In the genomic region with DNA sequence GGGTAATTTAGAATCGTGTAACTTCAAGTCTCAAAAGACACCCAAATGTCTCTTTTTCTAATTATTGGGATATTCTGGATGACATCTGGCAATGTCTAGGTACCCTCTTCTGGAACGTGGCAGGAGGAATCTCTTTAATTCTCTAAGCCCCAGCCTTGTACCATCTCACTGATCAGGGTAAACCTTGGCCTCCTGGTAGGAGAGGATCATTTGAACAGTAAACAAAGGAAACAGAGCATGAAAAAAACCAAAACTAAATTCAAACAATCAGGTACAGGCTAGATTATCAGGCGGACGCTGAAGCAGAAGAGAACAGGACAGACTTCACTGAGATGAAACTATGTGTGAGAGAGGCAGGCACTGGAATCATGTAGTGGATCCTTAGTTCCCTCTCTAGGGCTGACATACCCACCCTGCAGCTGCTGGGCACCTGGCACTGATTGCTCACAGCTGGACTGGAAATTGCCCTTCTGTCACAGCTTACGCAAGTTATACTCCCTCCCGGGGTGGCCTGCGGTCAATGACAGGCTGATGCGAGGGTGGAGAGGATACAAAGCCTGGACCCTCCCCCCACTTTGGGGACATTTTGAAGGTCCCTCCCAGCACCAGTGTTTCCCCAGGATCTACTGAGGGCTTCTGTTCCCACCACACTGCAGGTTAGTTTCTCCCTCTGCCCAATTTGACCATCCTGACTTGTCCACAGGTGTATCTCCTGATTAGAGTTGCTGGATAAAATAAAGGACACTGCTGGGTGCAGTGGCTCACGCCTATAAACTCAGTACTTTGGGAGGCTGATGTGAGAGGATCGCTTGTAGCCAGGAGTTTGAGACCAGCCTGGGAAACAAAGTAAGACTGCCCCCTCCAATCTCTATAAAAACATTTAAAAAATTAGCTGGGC, we compare ENCODE assay signal across 23 cellular contexts. TPM values are rescaled to one million over a fixed set of nuclear protein-coding genes. Genes with fewer than 3 reads are reported as not detected.
DNase-seq lines count a peak whose midpoint lies in the region; ATAC-seq and TF ChIP-seq lines count a peak whose summit lies in the region.
"Had no signal": no experiment of that assay in that cellular context is flagged by ENCODE, and none has a peak within 500 bp of the region (broad histone marks: within the 10 kb centered on the region; RNA-seq: fewer than 3 reads in every experiment).

No MANE protein-coding gene starts in this region.

- H3K9me3 ChIP-seq in right lobe of liver (no peaks in the 10 kb centered on the region), OCI-LY7 (ENCODE audit: low read length) (no peaks in the 10 kb centered on the region), spleen (no peaks in the 10 kb centered on the region)
- H3K9me3 ChIP-seq: Caco-2, HAP-1, right atrium auricular region, thoracic aorta had no signal

- no peaks in the 10 kb centered on the region for H4K20me1 ChIP-seq in OCI-LY7 (ENCODE audit: insufficient read depth, low read length)

- ATAC-seq in right lobe of liver, result peak; percentile 97 to 99 (median 98)
- ATAC-seq: activated CD8-positive, alpha-beta T cell treated with anti-CD3 and anti-CD28 coated beads, Interleukin-2, amount 10 ng/mL, durations not matched to agents 7 days and 5 days; left ventricle myocardium superior; stimulated activated naive B cell treated with anti-CD40 and anti-IgM and Interleukin-4, amounts not matched to agents 10 μg/mL and 1 μg/mL and 100 μg/mL, for 72 hours had no signal

- H3K4me2 ChIP-seq in OCI-LY7 (ENCODE audit: low read length), result no peak overlapping the region

- H3K27me3 ChIP-seq in right lobe of liver (no peaks in the 10 kb centered on the region), spleen (replicated peaks in 1 of 7) (no peaks in the 10 kb centered on the region)
- H3K27me3 ChIP-seq: right atrium auricular region had no signal

- intact Hi-C loops in right lobe of liver (cut with DNase I), result no loop called here
- intact Hi-C loops in OCI-LY7 (cut with micrococcal nuclease; ENCODE audit: unreplicated experiment), result no loop called here
- intact Hi-C loops in spleen (cut with DNase I; ENCODE audit: low total_unique reads), result no loop called here

- POLR2A ChIA-PET in OCI-LY7 (lab: Charles Lee), result no interaction called here

- CTCF ChIA-PET in OCI-LY7 (lab: Charles Lee; ENCODE audit: unreplicated experiment), result no interaction called here

- no peaks in the 10 kb centered on the region for H3K79me2 ChIP-seq in OCI-LY7 (ENCODE audit: insufficient read depth, low read depth, low read length)

- H3K27ac ChIP-seq in C4-2B, result peak overlapping the region; percentile 87
- no peak overlapping the region for H3K27ac ChIP-seq in right lobe of liver
- H3K27ac ChIP-seq in OCI-LY7 (ENCODE audit: low read depth, low read length, poor library complexity, severe bottlenecking), result no peak overlapping the region
- H3K27ac ChIP-seq in spleen, result no peak overlapping the region
- H3K27ac ChIP-seq: epithelial cell of prostate, PC-9, right atrium auricular region, thoracic aorta had no signal

- DNase-seq in LHCN-M2 (ENCODE audit: low read depth), result peak; percentile 76
- DNase-seq in SHP77 treated with DMSO at 0.1 percent for 48 hours (lab: John Stamatoyannopoulos, UW), result peak; percentile 43
- DNase-seq in right lobe of liver, result peak; percentile 68 to 79 (median 78)
- no peak for DNase-seq in OCI-LY7 (ENCODE audit: low spot score)
- no peak for DNase-seq in activated CD4-positive, CD25-positive, alpha-beta regulatory T cell (lab: John Stamatoyannopoulos, UW)
- DNase-seq in spleen, result no peak
- no peak for DNase-seq in middle frontal gyrus (ENCODE audit: extremely low spot score, low spot score)
- DNase-seq: activated B cell treated with CpG ODN at 0.5 μM for 24 hours; activated CD8-positive, alpha-beta T cell treated with anti-CD3 and anti-CD28 coated beads, Interleukin-2, amount 10 ng/mL, durations not matched to agents 7 days and 5 days; activated naive CD4-positive, alpha-beta T cell treated with Interleukin-2 at 50 U/mL for 16 hours; activated T-cell treated with anti-CD3 and anti-CD28 coated beads, Interleukin-2, amount 50 U/mL, for 24 hours; AML-193; Caco-2; left ventricle myocardium superior; NCI-H187 treated with DMSO at 0.1 percent for 48 hours; NCI-H510A treated with DMSO at 0.1 percent for 48 hours; PC-9; stimulated activated naive B cell treated with anti-CD40 and anti-IgM and Interleukin-4, amounts not matched to agents 10 μg/mL and 1 μg/mL and 100 μg/mL, for 72 hours had no signal

- H3K4me1 ChIP-seq in right lobe of liver (peaks cover 0 to 9% (median 2%) of the 10 kb centered on the region in 4 donors), OCI-LY7 (ENCODE audit: insufficient read depth, low read length, poor library complexity, severe bottlenecking) (no peaks in the 10 kb centered on the region), spleen (no peaks in the 10 kb centered on the region)
- H3K4me1 ChIP-seq: right atrium auricular region had no signal

- WGBS in right lobe of liver (ENCODE audit: insufficient coverage, low coverage, low lambda C conversion rate, missing lambda C conversion rate), result 32% methylated on average over 9 of the region's 10 CpGs
- 68 to 87% (median 79%) methylated on average over 9 to 10 of the region's 10 CpGs for WGBS in spleen, 5 donors

- H3K4me3 ChIP-seq in right lobe of liver (no peak overlapping the region), OCI-LY7 (ENCODE audit: low read depth, low read length, poor library complexity, severe bottlenecking) (no peak overlapping the region), spleen (no peak overlapping the region)
- H3K4me3 ChIP-seq: HAP-1, PC-9, right atrium auricular region, thoracic aorta had no signal

- no peak for TF ChIP-seq CTCF in C4-2B (conservative IDR thresholded peaks at IDR 0.05)
- no peak for TF ChIP-seq CTCF in right lobe of liver (IDR thresholded peaks at IDR 0.05)
- no peak for TF ChIP-seq CTCF in OCI-LY7 (conservative IDR thresholded peaks at IDR 0.05; ENCODE audit: low read length)
- no peak for TF ChIP-seq CTCF in spleen (IDR thresholded peaks at IDR 0.05 in 8 of 11, conservative IDR thresholded peaks at IDR 0.05 in 3 of 11)

- BruUV-seq in OCI-LY7 (replicated peaks; lab: Mats Ljungman, UMichigan), result no TSS peak

- TF ChIP-seq POLR2A in right lobe of liver (IDR thresholded peaks at IDR 0.05) (no peak), spleen (IDR thresholded peaks at IDR 0.05) (no peak)

- H3K9me2 ChIP-seq in OCI-LY7 (ENCODE audit: insufficient read depth, low read length), result no peaks in the 10 kb centered on the region

- no peak overlapping the region for H2AFZ ChIP-seq in OCI-LY7 (ENCODE audit: low read length)
- H2AFZ ChIP-seq: PC-9 had no signal

- H3K36me3 ChIP-seq in right lobe of liver, result no peaks in the 10 kb centered on the region
- no peaks in the 10 kb centered on the region for H3K36me3 ChIP-seq in OCI-LY7 (ENCODE audit: insufficient read depth, low read length)
- H3K36me3 ChIP-seq in spleen, result no peaks in the 10 kb centered on the region
- H3K36me3 ChIP-seq: HAP-1, right atrium auricular region, thoracic aorta had no signal

RNA-seq across cellular contexts. Expression of a gene that starts 20.6 kb away (rescaled TPM):
- total RNA-seq in LHCN-M2 (2014; rRNA removed), result 8.8 and 11.0 TPM in 2 replicates
- 2.3 TPM for polyA plus RNA-seq in LHCN-M2 (2012)
- total RNA-seq in right lobe of liver, result 1 to 10 TPM; 2.4 to 3.6 (median 2.7) TPM
- total RNA-seq in OCI-LY7 (2014; rRNA removed; shearing (Covaris generic)), result 13.7 and 15.3 TPM in 2 replicates
- total RNA-seq in OCI-LY7 (2022), result 15.8 and 17.0 TPM in 2 replicates
- total RNA-seq in spleen, result 10 to 100 TPM; 11.1 to 15.0 (median 13.0) TPM
- 1 to 10 TPM; 4.5 to 8.7 (median 5.6) TPM for polyA plus RNA-seq in spleen

RNA-seq across cellular contexts. Expression of a gene that starts 48.0 kb away (rescaled TPM):
- 147 and 151 TPM in 2 replicates for total RNA-seq in LHCN-M2 (2014; rRNA removed)
- polyA plus RNA-seq in LHCN-M2 (2012), result 76.0 TPM
- 10 to 100 TPM in 2 of 6 experiments, 1 to 10 TPM in 4; 1.4 to 11.7 (median 5.2) TPM for total RNA-seq in right lobe of liver
- 69.2 and 79.5 TPM in 2 replicates for total RNA-seq in OCI-LY7 (2014; rRNA removed; shearing (Covaris generic))
- total RNA-seq in OCI-LY7 (2022), result 101 and 108 TPM in 2 replicates
- 100 to 1,000 TPM in 3 of 7 donors, 10 to 100 TPM in 4; 68.4 to 169 (median 78.7) TPM for total RNA-seq in spleen
- 100 to 1,000 TPM in 1 of 3 donors, 10 to 100 TPM in 2; 51.5 to 107 (median 87.7) TPM for polyA plus RNA-seq in spleen

Comparison
In these comparisons a context has a peak if more than half of its experiments do, and no peak if none do; other contexts are left out.
1. DNase-seq: peak in LHCN-M2 (single experiment), SHP77 treated with DMSO at 0.1 percent for 48 hours (single experiment) and right lobe of liver (3 of 3); none in OCI-LY7 (single experiment), activated CD4-positive, CD25-positive, alpha-beta regulatory T cell (0 of 4), spleen (single experiment) and middle frontal gyrus (single experiment).
2. RNA of a gene that starts 48.0 kb away (total RNA-seq): 147 to 151 TPM in LHCN-M2, 69.2 to 108 TPM in OCI-LY7 and 68.4 to 169 TPM in spleen; 1.4 to 11.7 TPM in right lobe of liver; every median in the first group is over 4 times any median in the second.